14 cellular contexts compared by ENCODE assay signal in the genomic region with DNA sequence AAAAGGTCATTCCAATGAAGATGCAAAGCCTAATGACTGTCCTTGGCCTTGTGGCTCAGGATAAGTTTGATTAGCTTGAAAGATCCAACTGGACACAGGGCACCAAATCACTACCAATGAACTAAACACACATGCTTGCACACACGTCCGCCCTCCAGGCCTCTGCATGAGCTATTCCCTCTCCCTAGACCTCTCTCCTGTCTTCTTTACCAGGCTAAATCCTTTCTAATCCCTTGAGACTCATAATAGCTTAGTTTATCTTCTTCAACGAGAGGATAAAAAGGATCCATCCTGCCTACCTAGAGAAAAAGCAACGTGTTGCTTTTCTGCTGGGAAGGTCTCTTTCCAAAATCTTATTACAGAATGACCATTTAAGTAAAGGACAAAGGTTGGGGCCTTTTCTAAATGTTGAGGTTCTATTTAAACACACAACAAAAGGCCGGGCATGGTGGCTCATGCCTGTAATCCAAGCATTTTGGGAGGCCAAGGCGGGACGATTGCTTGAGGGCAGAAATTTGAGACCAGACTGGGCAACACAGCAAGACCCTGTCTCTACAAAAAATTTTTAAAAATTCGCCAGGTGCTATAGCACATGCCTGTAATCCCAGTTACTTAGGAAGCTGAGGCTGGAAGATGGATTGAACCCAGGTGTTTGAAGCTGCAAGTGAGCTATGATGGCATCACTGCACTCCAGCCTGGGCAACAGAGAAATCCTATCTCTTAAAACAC. TPM values are rescaled to one million over a fixed set of nuclear protein-coding genes. Genes with fewer than 3 reads are reported as not detected.
DNase-seq lines count a peak whose midpoint lies in the region; ATAC-seq and TF ChIP-seq lines count a peak whose summit lies in the region.
"Had no signal": no experiment of that assay in that cellular context is flagged by ENCODE, and none has a peak within 500 bp of the region (broad histone marks: within the 10 kb centered on the region; RNA-seq: fewer than 3 reads in every experiment).

No MANE protein-coding gene starts in this region.

- DNase-seq in IMR-90 (no peak), dermis blood vessel endothelial cell (peak; percentile 22), nephron progenitor cell (no peak), suprapubic skin (ENCODE audit: low spot score in 2 of 2) (no peak), left colon (no peak)
- DNase-seq: activated B cell treated with CpG ODN at 0.5 μM for 24 hours, naive B cell, NCI-H1092, NCI-H69, SJCRH30 had no signal

- H2AFZ ChIP-seq in IMR-90 (replicated peaks; ENCODE audit: low read length, poor library complexity) = no peak overlapping the region

- H3K36me3 ChIP-seq in IMR-90 (ENCODE audit: control insufficient read depth, insufficient read depth, low read length) (peaks cover 5% of the 10 kb centered on the region), suprapubic skin (no peaks in the 10 kb centered on the region)
- H3K36me3 ChIP-seq: SJCRH30 had no signal

- H3K4me1 Mint-ChIP-seq in nephron progenitor cell = peaks cover 61% of the 10 kb centered on the region
- H3K4me1 Mint-ChIP-seq: activated B cell treated with CpG ODN at 0.5 μM for 24 hours had no signal

- H3K4me1 ChIP-seq in IMR-90 (ENCODE audit: control insufficient read depth, insufficient read depth, low read length) = peaks cover 38% of the 10 kb centered on the region
- peaks cover 83% of the 10 kb centered on the region for H3K4me1 ChIP-seq in suprapubic skin

- CTCF ChIA-PET in IMR-90 (lab: Yijun Ruan, JAX) = interaction anchor here (0.6 to 1.2 kb wide), 4 partner anchors 9 to 14 kb away, joined by 3 to 5 read pairs (median 4); no protein-coding TSS in a partner anchor

- no peak overlapping the region for H3K4me3 ChIP-seq in IMR-90 (ENCODE audit: insufficient read depth, low read depth, low read length)
- no peak overlapping the region for H3K4me3 ChIP-seq in suprapubic skin
- H3K4me3 ChIP-seq: SJCRH30 had no signal

- H2BK20ac ChIP-seq in IMR-90 (ENCODE audit: low read depth, low read length) = no peak overlapping the region

- no peak overlapping the region for H2AK9ac ChIP-seq in IMR-90 (replicated peaks; ENCODE audit: low read depth, low read length, poor library complexity)

- no TSS peak for BruUV-seq in IMR-90 (replicated peaks; lab: Mats Ljungman, UMichigan)

- peak overlapping the region; percentile 54; the same call in 1 of the 2 replicates for H4K91ac ChIP-seq in IMR-90 (ENCODE audit: insufficient read depth, low read depth, low read length)

- H3K9me3 ChIP-seq in IMR-90 (ENCODE audit: control insufficient read depth, insufficient read depth, low read length) = no peaks in the 10 kb centered on the region
- H3K9me3 ChIP-seq in suprapubic skin = no peaks in the 10 kb centered on the region
- H3K9me3 ChIP-seq: SJCRH30 had no signal

- ATAC-seq in IMR-90 (ENCODE audit: low read depth) = no peak
- ATAC-seq in HG03439 (IDR thresholded peaks at IDR 0.05; ENCODE audit: unreplicated experiment) = no peak
- no peak for ATAC-seq in left colon
- ATAC-seq: activated T-helper 17 cell treated with anti-CD3 and anti-CD28 coated beads, Interleukin-2, amount 50 U/mL, for 72 hours; esophagus mucosa had no signal

- H4K5ac ChIP-seq in IMR-90 (ENCODE audit: low read depth, low read length) = no peak overlapping the region

- peak overlapping the region; percentile 16 for H3K14ac ChIP-seq in IMR-90 (replicated peaks; ENCODE audit: low read depth, low read length)

- no peak overlapping the region for H3K9ac ChIP-seq in IMR-90 (ENCODE audit: low read depth, low read length)

- peak overlapping the region; percentile 9 to 50; a peak in 2 of 4 replicates for H4K8ac ChIP-seq in IMR-90 (ENCODE audit: low read depth in 2 of 2, low read length in 2 of 2)

- TF ChIP-seq RAD21 in IMR-90 (IDR thresholded peaks at IDR 0.05; ENCODE audit: low read length) = no peak

- no peak overlapping the region for H3K4me2 ChIP-seq in IMR-90 (ENCODE audit: low read depth, low read length)

- H2BK15ac ChIP-seq in IMR-90 (ENCODE audit: low read depth, low read length) = peak overlapping the region; percentile 69; the same call in 1 of the 3 replicates

- H3K79me1 ChIP-seq in IMR-90 (ENCODE audit: low read depth in 1 of 2, low read length in 2 of 2) = peaks cover 9 to 72% of the 10 kb centered on the region in 2 experiments; a peak in 2 of 4 replicates

- POLR2A ChIA-PET in IMR-90 (lab: Charles Lee; ENCODE audit: unreplicated experiment) = interaction anchor here (0.6 to 1.7 kb wide), 5 partner anchors 9 to 50 kb away, joined by 3 to 26 read pairs (median 5); partner anchors contain the start of genes RNU4-1 and RNU4-2

- dilution Hi-C loops in IMR-90 (cut with HindIII; ENCODE audit: low sequenced_read_pairs, unreplicated experiment) = no loop called here

- in situ Hi-C loops in IMR-90 (cut with MboI; ENCODE audit: low sequenced_read_pairs) = no loop called here

- H3K4ac ChIP-seq in IMR-90 (ENCODE audit: low read depth, low read length) = peak overlapping the region; percentile 62

- no peak overlapping the region for H3K56ac ChIP-seq in IMR-90 (ENCODE audit: extremely low read depth, insufficient read depth, low read length)

- H3K9me1 ChIP-seq in IMR-90 (ENCODE audit: insufficient read depth, low read length) = peaks cover 50% of the 10 kb centered on the region

- H4K20me1 ChIP-seq in IMR-90 (ENCODE audit: insufficient read depth, low read length) = peaks cover 71% of the 10 kb centered on the region

- H3K27me3 ChIP-seq in IMR-90 (ENCODE audit: control insufficient read depth, insufficient read depth, low read length) (no peaks in the 10 kb centered on the region), suprapubic skin (no peaks in the 10 kb centered on the region)
- H3K27me3 ChIP-seq: SJCRH30 had no signal

- H3K4me3 Mint-ChIP-seq in nephron progenitor cell = no peak overlapping the region
- H3K4me3 Mint-ChIP-seq: activated B cell treated with CpG ODN at 0.5 μM for 24 hours; activated T-helper 17 cell treated with anti-CD3 and anti-CD28 coated beads, Interleukin-2, amount 50 U/mL, for 72 hours; naive B cell had no signal

- TF ChIP-seq EP300 in suprapubic skin (IDR thresholded peaks at IDR 0.05) = no peak

- peak overlapping the region; percentile 53 for H2BK5ac ChIP-seq in IMR-90 (ENCODE audit: low read depth, low read length, poor library complexity, severe bottlenecking)

- no peak overlapping the region for H3K27ac ChIP-seq in IMR-90 (ENCODE audit: insufficient read depth, low read length)
- no peak overlapping the region for H3K27ac ChIP-seq in suprapubic skin
- H3K27ac ChIP-seq: SJCRH30 had no signal

- H3K27ac Mint-ChIP-seq in nephron progenitor cell = peak overlapping the region; percentile 86
- H3K27ac Mint-ChIP-seq: activated B cell treated with CpG ODN at 0.5 μM for 24 hours; activated T-helper 17 cell treated with anti-CD3 and anti-CD28 coated beads, Interleukin-2, amount 50 U/mL, for 72 hours; naive B cell had no signal

- H3K27me3 Mint-ChIP-seq in nephron progenitor cell (ENCODE audit: low read depth, poor library complexity) = no peaks in the 10 kb centered on the region
- H3K27me3 Mint-ChIP-seq: activated T-helper 17 cell treated with anti-CD3 and anti-CD28 coated beads, Interleukin-2, amount 50 U/mL, for 72 hours; brain had no signal

- TF ChIP-seq CTCF in IMR-90 (conservative IDR thresholded peaks at IDR 0.05; ENCODE audit: low read depth, low read length) (no peak), nephron progenitor cell (IDR thresholded peaks at IDR 0.05) (no peak), suprapubic skin (IDR thresholded peaks at IDR 0.05) (no peak)

- H3K23ac ChIP-seq in IMR-90 (ENCODE audit: low read depth, low read length) = peak overlapping the region; percentile 74; the same call in 1 of the 2 replicates

- H3K36me3 Mint-ChIP-seq in nephron progenitor cell (ENCODE audit: low read depth) = peaks cover 5% of the 10 kb centered on the region
- H3K36me3 Mint-ChIP-seq: brain had no signal

- WGBS in IMR-90 (ENCODE audit: extremely low coverage in 2 of 2, insufficient read length in 1 of 2), 2 experiments = 95% methylated on average over 4 of the region's 8 CpGs; no CpG with 5 or more reads in 1 of the 2 experiments
- 75% methylated on average over 8 of the region's 8 CpGs for WGBS in suprapubic skin

- intact Hi-C loops in IMR-90 (cut with micrococcal nuclease) = no loop called here
- intact Hi-C loops in left colon (cut with DNase I, micrococcal nuclease) = no loop called here

- peak overlapping the region; percentile 70 for H2AK5ac ChIP-seq in IMR-90 (ENCODE audit: low read depth, low read length)

- peak overlapping the region; percentile 33; the same call in 1 of the 2 replicates for H2BK120ac ChIP-seq in IMR-90 (ENCODE audit: low read depth, low read length)

- no peak overlapping the region for H3K18ac ChIP-seq in IMR-90 (ENCODE audit: low read depth, low read length)

- no peaks in the 10 kb centered on the region for H3K9me3 Mint-ChIP-seq in nephron progenitor cell
- H3K9me3 Mint-ChIP-seq: activated B cell treated with CpG ODN at 0.5 μM for 24 hours; activated T-helper 17 cell treated with anti-CD3 and anti-CD28 coated beads, Interleukin-2, amount 50 U/mL, for 72 hours; brain; naive B cell had no signal

- no peak for TF ChIP-seq POLR2A in IMR-90 (IDR thresholded peaks at IDR 0.05; ENCODE audit: low read depth, low read length)
- TF ChIP-seq POLR2A in suprapubic skin (IDR thresholded peaks at IDR 0.05) = no peak

RNA-seq across cellular contexts. Expression of gene PXN, which starts 22.4 kb away (rescaled TPM):
- total RNA-seq in IMR-90 (2012; rRNA removed) (33.9 and 46.6 TPM in 2 replicates), dermis blood vessel endothelial cell (69.8 and 141 TPM in 2 replicates), suprapubic skin (10 to 100 TPM; 37.2 to 63.7 (median 51.6) TPM), left colon (100 to 1,000 TPM; 161 to 164 TPM)
- 134 and 139 TPM in 2 replicates for polyA plus RNA-seq in IMR-90 (2012; rRNA removed)
- polyA plus RNA-seq in IMR-90 (2012; cell fraction: cytosol; rRNA removed) = 104 and 123 TPM in 2 replicates
- polyA plus RNA-seq in IMR-90 (2012; cell fraction: nucleus; rRNA removed; ENCODE audit: low replicate concordance) = 210 and 333 TPM in 2 replicates

RNA-seq across cellular contexts. Expression of gene RPLP0, which starts 42.2 kb away (rescaled TPM):
- total RNA-seq in IMR-90 (2012; rRNA removed) (4,496 and 5,401 TPM in 2 replicates), dermis blood vessel endothelial cell (2,752 and 4,252 TPM in 2 replicates), suprapubic skin (1,000 to 10,000 TPM; 1,993 to 4,861 (median 3,987) TPM), left colon (1,000 to 10,000 TPM; 1,414 to 1,580 TPM)
- 5,590 and 6,356 TPM in 2 replicates for polyA plus RNA-seq in IMR-90 (2012; rRNA removed)
- 2,244 and 4,987 TPM in 2 replicates for polyA plus RNA-seq in IMR-90 (2012; cell fraction: cytosol; rRNA removed)
- 1,556 and 2,037 TPM in 2 replicates for polyA plus RNA-seq in IMR-90 (2012; cell fraction: nucleus; rRNA removed; ENCODE audit: low replicate concordance)

RNA-seq across cellular contexts. Expression of gene RNU4-2, which starts 48.6 kb away (rescaled TPM):
- total RNA-seq in IMR-90 (2012; rRNA removed) (under 0.01 TPM in 2 replicates), dermis blood vessel endothelial cell (under 0.01 TPM in 2 replicates), suprapubic skin (under 1 TPM; under 0.01 TPM), left colon (1,000 to 10,000 TPM; 7,104 to 9,174 TPM)
- polyA plus RNA-seq in IMR-90 (2012; rRNA removed) = not detected in 2 replicates
- polyA plus RNA-seq in IMR-90 (2012; cell fraction: cytosol; rRNA removed) = not detected in 2 replicates
- polyA plus RNA-seq in IMR-90 (2012; cell fraction: nucleus; rRNA removed; ENCODE audit: low replicate concordance) = not detected in 2 replicates
- total RNA-seq: SJCRH30 had no signal

RNA-seq across cellular contexts. Expression of gene GCN1, which starts 48.6 kb away (rescaled TPM):
- total RNA-seq in IMR-90 (2012; rRNA removed) (65.8 and 77.6 TPM in 2 replicates), dermis blood vessel endothelial cell (162 and 166 TPM in 2 replicates), suprapubic skin (100 to 1,000 TPM in 2 of 4 donors, 10 to 100 TPM in 2; 62.0 to 310 (median 101) TPM), left colon (10 to 100 TPM; 61.3 to 78.8 TPM)
- polyA plus RNA-seq in IMR-90 (2012; rRNA removed) = 57.8 and 76.1 TPM in 2 replicates
- 28.3 and 50.4 TPM in 2 replicates for polyA plus RNA-seq in IMR-90 (2012; cell fraction: cytosol; rRNA removed)
- polyA plus RNA-seq in IMR-90 (2012; cell fraction: nucleus; rRNA removed; ENCODE audit: low replicate concordance) = 74.2 and 147 TPM in 2 replicates

RNA-seq across cellular contexts. Expression of gene RNU4-1, which starts 49.9 kb away (rescaled TPM):
- under 0.01 TPM in 2 replicates for total RNA-seq in IMR-90 (2012; rRNA removed)
- polyA plus RNA-seq in IMR-90 (2012; rRNA removed) = not detected in 2 replicates
- not detected in 2 replicates for polyA plus RNA-seq in IMR-90 (2012; cell fraction: cytosol; rRNA removed)
- not detected in 2 replicates for polyA plus RNA-seq in IMR-90 (2012; cell fraction: nucleus; rRNA removed; ENCODE audit: low replicate concordance)
- under 0.01 TPM in 2 replicates for total RNA-seq in dermis blood vessel endothelial cell
- not detected for total RNA-seq in suprapubic skin
- 1,000 to 10,000 TPM; 2,546 to 2,662 TPM for total RNA-seq in left colon

Comparison
In these comparisons a context has a peak if more than half of its experiments do, and no peak if none do; other contexts are left out.
1. RNA of gene RNU4-2, which starts 48.6 kb away (total RNA-seq): 7,104 to 9,174 TPM in left colon; under 0.01 TPM in IMR-90, under 0.01 TPM in dermis blood vessel endothelial cell and under 0.01 TPM in suprapubic skin; every median in the first group is over 1,000 times any median in the second.